In genomic region chr11:76512851-76513653, GRCh38 we compare ENCODE assay signal across 9 cellular contexts.
DNase-seq lines count a peak whose midpoint lies in the region; ATAC-seq, FAIRE-seq and TF ChIP-seq lines count a peak whose summit lies in the region.
"Had no signal": no experiment of that assay in that cellular context is flagged by ENCODE, and none has a peak within 500 bp of the region (broad histone marks: within the 10 kb centered on the region; RNA-seq: fewer than 3 reads in every experiment).

No MANE protein-coding gene starts in this region.

- ATAC-seq in GM21717 (IDR thresholded peaks at IDR 0.05; ENCODE audit: unreplicated experiment), result no peak
- no peak for ATAC-seq in HG03460 (IDR thresholded peaks at IDR 0.05; ENCODE audit: unreplicated experiment)

- CTCF ChIA-PET in AG04449 (lab: Yijun Ruan, JAX), result interaction anchor here (0.7 to 4.8 kb wide), 22 partner anchors 11 to 710 kb away, joined by 3 to 57 read pairs (median 4); no protein-coding TSS in a partner anchor

- DNase-seq in AG04449 (ENCODE audit: low read depth, low spot score) (no peak), GM13977 (ENCODE audit: low spot score) (no peak), SW480 (ENCODE audit: low spot score) (peak; percentile 42), glomerular visceral epithelial cell (ENCODE audit: extremely low spot score) (peak; percentile 31), GM12891 (ENCODE audit: insufficient read length, low spot score) (no peak)
- DNase-seq in stimulated activated CD4-positive, alpha-beta T cell treated with anti-CD3 and anti-CD28 coated beads, Interleukin-12 subunit alpha, Interleukin-12 subunit beta, amount 100 ng/mL, for 4 hours, result no peak
- DNase-seq: NCI-H2029 had no signal

- TF ChIP-seq CTCF in AG04449 (IDR thresholded peaks at IDR 0.05; ENCODE audit: insufficient read depth, low read length, missing control alignments), result peak; percentile 22
- TF ChIP-seq CTCF in GM13977 (IDR thresholded peaks at IDR 0.05; ENCODE audit: extremely low read depth, insufficient read depth, missing control alignments), result peak; percentile 36

- POLR2A ChIA-PET in AG04449 (lab: Yijun Ruan, JAX), result no interaction called here

- FAIRE-seq in GM12891 (lab: Jason Lieb, UNC), result no peak

- H3K4me3 ChIP-seq in AG04449 (ENCODE audit: low read depth, low read length), result no peak overlapping the region

- in situ Hi-C loops in GM13977 (cut with MboI; ENCODE audit: low pct_unique_long_range_greater_than_20kb, low sequenced_read_pairs, unreplicated experiment), result no loop called here

- no peak for TF ChIP-seq POLR2A in GM12891 (IDR thresholded peaks at IDR 0.05; ENCODE audit: low read depth, low read length)

TF ChIP-seq in GM12891, 5 proteins besides CTCF, POLR2A, EP300 and RAD21:
- TF ChIP-seq POU2F2 (IDR thresholded peaks at IDR 0.05; ENCODE audit: low read depth, low read length), result no peak
- TF ChIP-seq TAF1 (IDR thresholded peaks at IDR 0.05; ENCODE audit: low read depth, low read length), result no peak
- TF ChIP-seq PAX5 (IDR thresholded peaks at IDR 0.05; ENCODE audit: insufficient read depth, low read length, severe bottlenecking), result no peak
- TF ChIP-seq POLR2AphosphoS5 (IDR thresholded peaks at IDR 0.05; ENCODE audit: low read depth, low read length), result no peak
- TF ChIP-seq SPI1 (IDR thresholded peaks at IDR 0.05; ENCODE audit: low read depth, low read length), result no peak
TF ChIP-seq in GM12891: peak in this region for 0.

Comparison
In these comparisons a context has a peak if more than half of its experiments do, and no peak if none do; other contexts are left out.
1. DNase-seq: peak in SW480 (single experiment) and glomerular visceral epithelial cell (single experiment); none in AG04449 (single experiment), GM13977 (single experiment), stimulated activated CD4-positive, alpha-beta T cell treated with anti-CD3 and anti-CD28 coated beads, Interleukin-12 subunit alpha, Interleukin-12 subunit beta, amount 100 ng/mL, for 4 hours (single experiment) and GM12891 (single experiment).